In the genomic region with DNA sequence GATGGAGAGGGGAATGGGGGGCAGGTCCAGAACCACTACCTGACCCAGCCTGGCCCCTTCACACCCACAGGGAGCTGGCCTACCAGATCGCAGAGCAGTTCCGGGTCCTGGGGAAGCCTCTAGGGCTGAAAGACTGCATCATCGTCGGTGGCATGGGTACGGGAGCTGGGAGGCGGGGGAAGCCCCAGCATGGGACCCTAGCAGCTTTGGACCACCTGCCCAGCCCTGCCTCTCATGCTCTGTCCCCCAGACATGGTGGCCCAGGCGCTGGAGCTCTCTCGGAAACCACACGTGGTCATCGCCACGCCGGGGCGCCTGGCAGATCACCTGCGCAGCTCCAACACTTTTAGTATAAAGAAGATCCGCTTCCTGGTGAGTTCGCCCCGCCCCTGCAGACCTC, we compare ENCODE assay signal across 1 cellular context.
TF ChIP-seq lines count a peak whose summit lies in the region.

No MANE protein-coding gene starts in this region.

TF ChIP-seq in K562, 482 proteins besides CTCF, POLR2A, EP300 and RAD21:
- peak; percentile 27; the same call in 1 of the 2 replicates for TF ChIP-seq RBFOX2 (IDR thresholded peaks at IDR 0.05; ENCODE audit: low read depth, low read length)
- no peak for TF ChIP-seq ZNF76 (CRISPR knock-in tag; IDR thresholded peaks at IDR 0.05; ENCODE audit: borderline replicate concordance)
